ENCODE assay signal across 7 cellular contexts in genomic region chr17:47649972-47650524, GRCh38. TPM values are rescaled to one million over a fixed set of nuclear protein-coding genes. Genes with fewer than 3 reads are reported as not detected.
DNase-seq lines count a peak whose midpoint lies in the region; ATAC-seq lines count a peak whose summit lies in the region.

No MANE protein-coding gene starts in this region.

- H3K4me1 ChIP-seq in HUES6 (ENCODE audit: control insufficient read depth, insufficient read depth, low read length) (peaks cover 11% of the 10 kb centered on the region), right cardiac atrium (ENCODE audit: control insufficient read depth, insufficient read depth, low read length) (peaks cover 3% of the 10 kb centered on the region)

- peak overlapping the region; percentile 85 for H3K9ac ChIP-seq in HUES6 (ENCODE audit: low read length)

- H3K27me3 ChIP-seq in HUES6 (ENCODE audit: control insufficient read depth, insufficient read depth, low read length), result no peaks in the 10 kb centered on the region
- H3K27me3 ChIP-seq in right cardiac atrium (ENCODE audit: control insufficient read depth, insufficient read depth), result no peaks in the 10 kb centered on the region

- H3K36me3 ChIP-seq in HUES6 (ENCODE audit: control insufficient read depth, insufficient read depth, low read length), result peaks cover 44% of the 10 kb centered on the region

- intact Hi-C loops in right cardiac atrium (cut with DNase I), result no loop called here

- ATAC-seq in GM18907 (IDR thresholded peaks at IDR 0.05; ENCODE audit: unreplicated experiment) (peak; percentile 8), right cardiac atrium (peak; percentile 25 to 30)

- H3K27ac ChIP-seq in HUES6 (ENCODE audit: low read depth, low read length), result peak overlapping the region; percentile 94
- peak overlapping the region; percentile 91 for H3K27ac ChIP-seq in right cardiac atrium (ENCODE audit: low read length)

- H3K4me3 ChIP-seq in HUES6 (ENCODE audit: low read depth, low read length) (peak overlapping the region; percentile 70), right cardiac atrium (ENCODE audit: low read length) (peak overlapping the region; percentile 93)

- H3K9me3 ChIP-seq in HUES6 (ENCODE audit: control insufficient read depth, insufficient read depth, low read depth, low read length) (no peaks in the 10 kb centered on the region), right cardiac atrium (ENCODE audit: control insufficient read depth, low read length) (no peaks in the 10 kb centered on the region)

- WGBS in right cardiac atrium, result 0% methylated on average over 48 of the region's 48 CpGs

- DNase-seq in activated naive CD4-positive, alpha-beta T cell (lab: John Stamatoyannopoulos, UW), result peak in 3 of 4 experiments; percentile 59 to 72 (median 65)
- DNase-seq in right cardiac atrium, result no peak
- peak; percentile 20 for DNase-seq in stimulated activated CD8-positive, alpha-beta memory T cell treated with anti-CD3 and anti-CD28 coated beads, Interleukin-12 subunit alpha, Interleukin-12 subunit beta, amount 100 ng/mL, for 1 hour (ENCODE audit: low read depth)
- no peak for DNase-seq in GM19238 (ENCODE audit: insufficient read length, low spot score)
- no peak for DNase-seq in AML-193 (lab: John Stamatoyannopoulos, UW)

RNA-seq across cellular contexts. Expression of gene KPNB1, which starts 0.3 kb away (rescaled TPM):
- total RNA-seq in right cardiac atrium, result 100 to 1,000 TPM; 134 to 175 (median 167) TPM
- polyA plus RNA-seq in right cardiac atrium, result 50.0 TPM

RNA-seq across cellular contexts. Expression of gene TBKBP1, which starts 43.9 kb away (rescaled TPM):
- total RNA-seq in right cardiac atrium, result 10 to 100 TPM; 17.5 to 25.2 (median 21.0) TPM
- polyA plus RNA-seq in right cardiac atrium, result 27.0 TPM

Comparison
In these comparisons a context has a peak if more than half of its experiments do, and no peak if none do; other contexts are left out.
1. DNase-seq: peak in activated naive CD4-positive, alpha-beta T cell (3 of 4) and stimulated activated CD8-positive, alpha-beta memory T cell treated with anti-CD3 and anti-CD28 coated beads, Interleukin-12 subunit alpha, Interleukin-12 subunit beta, amount 100 ng/mL, for 1 hour (single experiment); none in right cardiac atrium (0 of 3), GM19238 (single experiment) and AML-193 (0 of 2).